ENCODE assay signal across 1 cellular context in genomic region chr19:23273022-23273593, GRCh38.
TF ChIP-seq lines count a peak whose summit lies in the region.

No MANE protein-coding gene starts in this region.

TF ChIP-seq in GM23338, 12 proteins besides CTCF, POLR2A, EP300 and RAD21 (continued from another document):
- TF ChIP-seq ZNF462 (CRISPR knock-in tag; IDR thresholded peaks at IDR 0.05) = no peak
